Comparison of ENCODE assay signal across 8 cellular contexts in the genomic region with DNA sequence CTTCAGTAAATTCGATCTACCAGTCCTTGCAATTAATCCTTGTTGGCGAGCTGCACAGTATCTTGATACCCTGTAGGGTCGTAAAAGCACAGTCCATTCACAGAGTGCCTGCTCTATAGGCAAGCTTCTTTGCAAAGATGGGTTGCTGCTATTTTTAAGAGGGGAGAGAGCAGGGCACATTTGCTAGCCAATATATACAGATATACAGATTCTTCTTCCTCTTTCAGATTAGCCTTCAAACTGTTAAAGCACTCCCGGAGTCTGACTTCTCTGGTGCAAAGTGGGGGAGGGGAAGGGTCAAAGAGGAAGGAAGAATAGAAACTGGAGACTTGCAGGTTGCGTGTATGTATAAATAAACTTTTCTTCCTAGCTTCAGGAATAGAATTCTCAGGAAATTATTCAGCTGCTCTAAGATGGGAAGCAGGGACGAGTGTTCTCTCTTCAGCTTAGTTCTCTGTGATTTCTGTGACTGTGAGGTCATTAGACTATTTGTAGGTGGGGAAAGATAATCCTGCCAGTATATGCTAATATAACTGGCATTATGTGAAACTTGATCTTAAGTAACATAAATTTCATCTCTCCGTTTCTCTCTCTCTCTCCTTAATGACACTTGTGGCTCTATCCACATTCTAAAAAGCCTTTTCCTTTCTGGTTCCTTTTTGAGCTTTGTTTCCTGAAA. TPM values are rescaled to one million over a fixed set of nuclear protein-coding genes. Genes with fewer than 3 reads are reported as not detected.
A peak's percentile ranks its signal among the peaks of the same experiment; 100 is the strongest.
DNase-seq lines count a peak whose midpoint lies in the region; ATAC-seq and TF ChIP-seq lines count a peak whose summit lies in the region.

A gene with protein sequence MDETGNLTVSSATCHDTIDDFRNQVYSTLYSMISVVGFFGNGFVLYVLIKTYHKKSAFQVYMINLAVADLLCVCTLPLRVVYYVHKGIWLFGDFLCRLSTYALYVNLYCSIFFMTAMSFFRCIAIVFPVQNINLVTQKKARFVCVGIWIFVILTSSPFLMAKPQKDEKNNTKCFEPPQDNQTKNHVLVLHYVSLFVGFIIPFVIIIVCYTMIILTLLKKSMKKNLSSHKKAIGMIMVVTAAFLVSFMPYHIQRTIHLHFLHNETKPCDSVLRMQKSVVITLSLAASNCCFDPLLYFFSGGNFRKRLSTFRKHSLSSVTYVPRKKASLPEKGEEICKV (minus strand): TSS at position 242 of the 679 bp plus-strand sequence. CDS start 53,865 bp downstream, outside the sequence.

- no peak for TF ChIP-seq POLR2A in transverse colon (IDR thresholded peaks at IDR 0.05)

- DNase-seq in stimulated activated naive CD8-positive, alpha-beta T cell treated with anti-CD3 and anti-CD28 coated beads, Interleukin-15, Interleukin-2, amounts not matched to agents 100 U/mL and 50 U/mL, for 24 hours = no peak
- no peak for DNase-seq in activated naive CD8-positive, alpha-beta T cell treated with anti-CD3 and anti-CD28 coated beads, Interleukin-2, amount 50 U/mL, for 24 hours
- DNase-seq in transverse colon = no peak
- no peak for DNase-seq in NCI-H187 treated with DMSO at 0.1 percent for 48 hours (lab: John Stamatoyannopoulos, UW)
- DNase-seq in stimulated activated CD4-positive, alpha-beta T cell treated with anti-CD3 and anti-CD28 coated beads, Interleukin-2, amount 100 ng/mL, for 24 hours = no peak
- no peak for DNase-seq in NCI-H510A treated with DMSO at 0.1 percent for 48 hours (lab: John Stamatoyannopoulos, UW)

- H3K27ac Mint-ChIP-seq in stimulated activated naive CD8-positive, alpha-beta T cell treated with anti-CD3 and anti-CD28 coated beads, Interleukin-15, Interleukin-2, amounts not matched to agents 100 ng/mL and 50 ng/mL, for 24 hours = peak within 1 kb of the TSS; percentile 68
- H3K27ac Mint-ChIP-seq in activated naive CD8-positive, alpha-beta T cell treated with anti-CD3 and anti-CD28 coated beads, Interleukin-2, amount 50 U/mL, for 24 hours = peak within 1 kb of the TSS; percentile 54

- 0 to 29% methylated on average over 1 to 7 of the region's 7 CpGs for WGBS in transverse colon (ENCODE audit: low coverage in 1 of 2), 2 donors

- in situ Hi-C loops in transverse colon (cut with MboI; ENCODE audit: low pct_ligation_motif_present in 1 of 4, low pct_unique_long_range_greater_than_20kb in 1 of 4, low sequenced_read_pairs in 3 of 4) = no loop called here

- no peaks in the 10 kb centered on the region for H3K9me3 ChIP-seq in transverse colon

- H3K36me3 ChIP-seq in transverse colon = no peaks in the 10 kb centered on the region

- intact Hi-C loops in transverse colon (cut with DNase I; ENCODE audit: low total_unique reads) = no loop called here

- no peak for TF ChIP-seq CTCF in transverse colon (IDR thresholded peaks at IDR 0.05)

- no peak for TF ChIP-seq EP300 in transverse colon (IDR thresholded peaks at IDR 0.05; ENCODE audit: low read depth)

- peak within 1 kb of the TSS; percentile 78 for H3K4me3 Mint-ChIP-seq in stimulated activated naive CD8-positive, alpha-beta T cell treated with anti-CD3 and anti-CD28 coated beads, Interleukin-15, Interleukin-2, amounts not matched to agents 100 ng/mL and 50 ng/mL, for 24 hours
- peak within 1 kb of the TSS; percentile 67 for H3K4me3 Mint-ChIP-seq in activated naive CD8-positive, alpha-beta T cell treated with anti-CD3 and anti-CD28 coated beads, Interleukin-2, amount 50 U/mL, for 24 hours

- no peaks in the 10 kb centered on the region for H3K4me1 ChIP-seq in transverse colon

- peak within 1 kb of the TSS in 1 of 4 donors; percentile 20 for H3K4me3 ChIP-seq in transverse colon

- H3K27me3 ChIP-seq in transverse colon = no peaks in the 10 kb centered on the region

- H3K9me3 Mint-ChIP-seq in stimulated activated naive CD8-positive, alpha-beta T cell treated with anti-CD3 and anti-CD28 coated beads, Interleukin-15, Interleukin-2, amounts not matched to agents 100 ng/mL and 50 ng/mL, for 24 hours = no peaks in the 10 kb centered on the region
- H3K9me3 Mint-ChIP-seq in activated naive CD8-positive, alpha-beta T cell treated with anti-CD3 and anti-CD28 coated beads, Interleukin-2, amount 50 U/mL, for 24 hours = no peaks in the 10 kb centered on the region

- no peak for ATAC-seq in stimulated activated naive CD8-positive, alpha-beta T cell treated with anti-CD3 and anti-CD28 coated beads, Interleukin-15, Interleukin-2, amounts not matched to agents 100 U/mL and 50 U/mL, for 24 hours
- peak; percentile 37 for ATAC-seq in HG03439 (IDR thresholded peaks at IDR 0.05; ENCODE audit: unreplicated experiment)
- no peak for ATAC-seq in activated naive CD8-positive, alpha-beta T cell treated with anti-CD3 and anti-CD28 coated beads, Interleukin-2, amount 50 U/mL, for 24 hours

- peak within 1 kb of the TSS in 3 of 4 donors; percentile 16 to 25 (median 22) for H3K27ac ChIP-seq in transverse colon

- no peaks in the 10 kb centered on the region for H3K36me3 Mint-ChIP-seq in stimulated activated naive CD8-positive, alpha-beta T cell treated with anti-CD3 and anti-CD28 coated beads, Interleukin-15, Interleukin-2, amounts not matched to agents 100 ng/mL and 50 ng/mL, for 24 hours (ENCODE audit: low read depth)
- no peaks in the 10 kb centered on the region for H3K36me3 Mint-ChIP-seq in activated naive CD8-positive, alpha-beta T cell treated with anti-CD3 and anti-CD28 coated beads, Interleukin-2, amount 50 U/mL, for 24 hours (ENCODE audit: low read depth)

- H3K27me3 Mint-ChIP-seq in stimulated activated naive CD8-positive, alpha-beta T cell treated with anti-CD3 and anti-CD28 coated beads, Interleukin-15, Interleukin-2, amounts not matched to agents 100 ng/mL and 50 ng/mL, for 24 hours = no peaks in the 10 kb centered on the region
- H3K27me3 Mint-ChIP-seq in activated naive CD8-positive, alpha-beta T cell treated with anti-CD3 and anti-CD28 coated beads, Interleukin-2, amount 50 U/mL, for 24 hours = no peaks in the 10 kb centered on the region

- peaks cover 61% of the 10 kb centered on the region for H3K4me1 Mint-ChIP-seq in stimulated activated naive CD8-positive, alpha-beta T cell treated with anti-CD3 and anti-CD28 coated beads, Interleukin-15, Interleukin-2, amounts not matched to agents 100 ng/mL and 50 ng/mL, for 24 hours (ENCODE audit: low read depth)
- H3K4me1 Mint-ChIP-seq in activated naive CD8-positive, alpha-beta T cell treated with anti-CD3 and anti-CD28 coated beads, Interleukin-2, amount 50 U/mL, for 24 hours = peaks cover 59% of the 10 kb centered on the region

RNA-seq across cellular contexts. Expression of the gene that starts here (rescaled TPM):
- total RNA-seq in transverse colon = 1 to 10 TPM in 2 of 4 donors, not detected in 2; 1.2 to 3.3 TPM
